Comparison of ENCODE assay signal across 14 cellular contexts in the genomic region with DNA sequence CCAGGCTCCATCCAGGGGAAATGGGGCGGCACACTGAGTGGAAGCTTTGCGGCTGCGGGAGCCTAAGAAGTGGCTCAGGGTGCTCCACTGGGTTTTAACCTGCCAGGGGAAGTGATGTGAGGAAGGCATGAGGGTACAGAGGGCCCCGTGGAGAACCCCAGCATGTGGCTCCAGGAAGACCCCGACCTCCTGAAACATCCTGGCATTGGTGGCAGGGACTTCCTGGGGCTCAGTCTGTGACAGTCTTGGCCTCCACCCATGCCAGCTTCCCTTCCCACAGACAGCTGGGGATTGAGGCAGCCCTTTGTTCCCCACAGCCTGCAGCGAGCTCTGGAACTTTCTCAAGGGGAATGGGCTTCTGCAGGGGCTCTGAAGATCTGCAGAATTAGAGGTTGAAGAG.
"Had no signal": no experiment of that assay in that cellular context is flagged by ENCODE, and none has a peak within 500 bp of the region (broad histone marks: within the 10 kb centered on the region; RNA-seq: fewer than 3 reads in every experiment).

No MANE protein-coding gene starts in this region.

- H3K27me3 ChIP-seq: brain microvascular endothelial cell, left lung, SJCRH30 had no signal

- H3K4me1 Mint-ChIP-seq: naive thymus-derived CD8-positive, alpha-beta T cell had no signal

- H3K36me3 ChIP-seq: SJCRH30 had no signal

- H3K4me3 ChIP-seq: SJCRH30 had no signal

- DNase-seq: activated CD4-positive, alpha-beta T cell treated with anti-CD3 and anti-CD28 coated beads, Interleukin-2, amount 50 U/mL, for 4 hours; activated CD4-positive, CD25-positive, alpha-beta regulatory T cell treated with anti-CD3 and anti-CD28 coated beads, Interleukin-2, amount 50 U/mL, for 72 hours; activated effector memory CD4-positive, alpha-beta T cell treated with anti-CD3 and anti-CD28 coated beads, Interleukin-2, amount 50 U/mL, for 16 hours; activated T-cell treated with anti-CD3 and anti-CD28 coated beads, Interleukin-2, amount 50 U/mL, for 4 hours; brain microvascular endothelial cell; cerebellar nuclear complex; islet precursor cell; left lung; naive thymus-derived CD8-positive, alpha-beta T cell; SJCRH30; stimulated activated CD4-positive, alpha-beta T cell treated with anti-CD3 and anti-CD28 coated beads, Interleukin-4, amount 100 ng/mL, for 4 hours had no signal

- H3K9me3 ChIP-seq: left lung, SJCRH30 had no signal

- H3K4me3 Mint-ChIP-seq: activated T-cell treated with anti-CD3 and anti-CD28 coated beads, Interleukin-2, amount 50 U/mL, for 4 hours; mesothelial cell of epicardium; naive thymus-derived CD8-positive, alpha-beta T cell had no signal

- H3K36me3 Mint-ChIP-seq: activated naive CD4-positive, alpha-beta T cell treated with anti-CD3 and anti-CD28 coated beads, Interleukin-2, amount 50 U/mL, for 72 hours; naive thymus-derived CD8-positive, alpha-beta T cell had no signal

- H3K27ac ChIP-seq: brain microvascular endothelial cell, SJCRH30 had no signal

- H3K27ac Mint-ChIP-seq: mesothelial cell of epicardium; naive thymus-derived CD8-positive, alpha-beta T cell had no signal

- ATAC-seq: activated naive CD4-positive, alpha-beta T cell treated with anti-CD3 and anti-CD28 coated beads, Interleukin-2, amount 50 U/mL, for 72 hours; activated T-cell treated with anti-CD3 and anti-CD28 coated beads, Interleukin-2, amount 50 U/mL, for 4 hours; left lung; naive thymus-derived CD8-positive, alpha-beta T cell; sciatic nerve had no signal

- H3K9me3 Mint-ChIP-seq: activated naive CD4-positive, alpha-beta T cell treated with anti-CD3 and anti-CD28 coated beads, Interleukin-2, amount 50 U/mL, for 72 hours; activated T-cell treated with anti-CD3 and anti-CD28 coated beads, Interleukin-2, amount 50 U/mL, for 4 hours; mesothelial cell of epicardium; naive thymus-derived CD8-positive, alpha-beta T cell had no signal
